Comparison of ENCODE assay signal across 12 cellular contexts in genomic region chr20:50345712-50346371, GRCh38.
DNase-seq lines count a peak whose midpoint lies in the region; ATAC-seq and TF ChIP-seq lines count a peak whose summit lies in the region.
"Had no signal": no experiment of that assay in that cellular context is flagged by ENCODE, and none has a peak within 500 bp of the region (broad histone marks: within the 10 kb centered on the region; RNA-seq: fewer than 3 reads in every experiment).

No MANE protein-coding gene starts in this region.

- ATAC-seq in GM19023 (IDR thresholded peaks at IDR 0.05; ENCODE audit: unreplicated experiment) = no peak
- ATAC-seq: stimulated activated naive B cell treated with anti-CD40 and anti-IgM and Interleukin-4, amounts not matched to agents 10 μg/mL and 1 μg/mL and 100 μg/mL, for 72 hours had no signal

- H3K36me3 ChIP-seq in breast epithelium (no peaks in the 10 kb centered on the region), liver (ENCODE audit: control insufficient read depth in 4 of 4, insufficient read depth in 3 of 4, low read depth in 1 of 4, low read length in 3 of 4) (no peaks in the 10 kb centered on the region), subcutaneous abdominal adipose tissue (ENCODE audit: control insufficient read depth in 5 of 5, insufficient read depth in 5 of 5, low read length in 5 of 5) (no peaks in the 10 kb centered on the region)

- H3K27ac ChIP-seq in breast epithelium (peak overlapping the region; percentile 86 to 89), liver (ENCODE audit: low read depth in 1 of 2, low read length in 2 of 2) (peak overlapping the region; percentile 66 to 73), subcutaneous abdominal adipose tissue (ENCODE audit: low read depth, low read length) (no peak overlapping the region)

- H3K27me3 ChIP-seq in breast epithelium = no peaks in the 10 kb centered on the region
- H3K27me3 ChIP-seq in liver (ENCODE audit: control insufficient read depth in 4 of 4, insufficient read depth in 4 of 4, low read length in 3 of 4) = no peaks in the 10 kb centered on the region
- no peaks in the 10 kb centered on the region for H3K27me3 ChIP-seq in subcutaneous abdominal adipose tissue (ENCODE audit: control insufficient read depth in 5 of 5, insufficient read depth in 4 of 5, low read length in 5 of 5)

- no peak overlapping the region for H3K9ac ChIP-seq in liver (ENCODE audit: low read depth in 1 of 2, low read length in 2 of 2)
- H3K9ac ChIP-seq in subcutaneous abdominal adipose tissue (ENCODE audit: low read length in 5 of 5) = peak overlapping the region in 2 of 5 donors; percentile 6 to 42

- WGBS in liver = 73% methylated on average over 6 of the region's 6 CpGs

- no peak for TF ChIP-seq POLR2A in breast epithelium (IDR thresholded peaks at IDR 0.05)

- peaks cover 8 to 40% of the 10 kb centered on the region in 2 donors for H3K4me1 ChIP-seq in breast epithelium
- H3K4me1 ChIP-seq in liver (ENCODE audit: control insufficient read depth in 4 of 4, insufficient read depth in 4 of 4, low read length in 3 of 4) = peaks cover 0 to 15% (median 7%) of the 10 kb centered on the region in 4 donors
- peaks cover 9 to 57% (median 29%) of the 10 kb centered on the region in 5 donors for H3K4me1 ChIP-seq in subcutaneous abdominal adipose tissue (ENCODE audit: control insufficient read depth in 5 of 5, insufficient read depth in 5 of 5, low read length in 5 of 5)
- H3K4me1 ChIP-seq: Caco-2 had no signal

- TF ChIP-seq RAD21 in liver (IDR thresholded peaks at IDR 0.05) = no peak

- intact Hi-C loops in breast epithelium (cut with DNase I; ENCODE audit: low total_unique reads) = no loop called here

- TF ChIP-seq CTCF in breast epithelium (IDR thresholded peaks at IDR 0.05) (no peak), liver (IDR thresholded peaks at IDR 0.05; ENCODE audit: low read depth, low read length, missing input control) (no peak)

- H3K9me3 ChIP-seq in breast epithelium (no peaks in the 10 kb centered on the region), liver (ENCODE audit: control insufficient read depth in 4 of 4, low read length in 3 of 4) (no peaks in the 10 kb centered on the region), subcutaneous abdominal adipose tissue (ENCODE audit: control insufficient read depth in 5 of 5, low read length in 5 of 5) (no peaks in the 10 kb centered on the region)
- H3K9me3 ChIP-seq: Caco-2 had no signal

- DNase-seq in breast epithelium (ENCODE audit: low spot score in 2 of 2) (no peak), DMS53 (lab: John Stamatoyannopoulos, UW) (no peak), DMS79 treated with DMSO at 0.1 percent for 48 hours (lab: John Stamatoyannopoulos, UW) (no peak)
- DNase-seq in activated CD8-positive, alpha-beta memory T cell treated with anti-CD3 and anti-CD28 coated beads, Interleukin-2, amount 50 U/mL, for 48 hours = no peak
- DNase-seq: NCI-H524; stimulated activated CD4-positive, alpha-beta T cell treated with anti-CD3 and anti-CD28 coated beads, Interleukin-2, amount 100 ng/mL, for 24 hours; stimulated activated naive B cell treated with anti-CD40 and anti-IgM and Interleukin-4, amounts not matched to agents 10 μg/mL and 1 μg/mL and 100 μg/mL, for 72 hours had no signal

- H3K4me3 ChIP-seq in breast epithelium (peak overlapping the region; percentile 14 to 42 (median 25)), liver (ENCODE audit: low read depth in 1 of 3, low read length in 3 of 3) (no peak overlapping the region), subcutaneous abdominal adipose tissue (ENCODE audit: low read depth in 1 of 5, low read length in 5 of 5) (peak overlapping the region in 3 of 5 donors; percentile 26 to 56 (median 32))

TF ChIP-seq in PFSK-1, 5 proteins besides CTCF, POLR2A, EP300 and RAD21:
- peak; percentile 17 for TF ChIP-seq FOXP2 (optimal IDR thresholded peaks at IDR 0.05; ENCODE audit: borderline replicate concordance, extremely low read depth, extremely low read length, insufficient read depth)
- no peak for TF ChIP-seq SIN3A (IDR thresholded peaks at IDR 0.05; ENCODE audit: borderline replicate concordance, insufficient read depth, low read length)
- TF ChIP-seq REST (IDR thresholded peaks at IDR 0.05; ENCODE audit: insufficient read depth in 1 of 2, low read depth in 2 of 2, low read length in 2 of 2) = no peak
- TF ChIP-seq POLR2AphosphoS5 (IDR thresholded peaks at IDR 0.05; ENCODE audit: low read depth, low read length) = no peak
- no peak for TF ChIP-seq TAF1 (IDR thresholded peaks at IDR 0.05; ENCODE audit: borderline replicate concordance, insufficient read depth, low read length)

TF ChIP-seq in liver, 16 proteins besides CTCF, POLR2A, EP300 and RAD21:
- TF ChIP-seq YY1 (IDR thresholded peaks at IDR 0.05) = no peak
- peak; percentile 33 for TF ChIP-seq NR2F2 (IDR thresholded peaks at IDR 0.05)

Comparison
In these comparisons a context has a peak if more than half of its experiments do, and no peak if none do; other contexts are left out.
1. H3K4me3 ChIP-seq: peak in breast epithelium (3 of 3) and subcutaneous abdominal adipose tissue (3 of 5); none in liver (0 of 3).